Comparison of ENCODE assay signal across 10 cellular contexts in the genomic region with DNA sequence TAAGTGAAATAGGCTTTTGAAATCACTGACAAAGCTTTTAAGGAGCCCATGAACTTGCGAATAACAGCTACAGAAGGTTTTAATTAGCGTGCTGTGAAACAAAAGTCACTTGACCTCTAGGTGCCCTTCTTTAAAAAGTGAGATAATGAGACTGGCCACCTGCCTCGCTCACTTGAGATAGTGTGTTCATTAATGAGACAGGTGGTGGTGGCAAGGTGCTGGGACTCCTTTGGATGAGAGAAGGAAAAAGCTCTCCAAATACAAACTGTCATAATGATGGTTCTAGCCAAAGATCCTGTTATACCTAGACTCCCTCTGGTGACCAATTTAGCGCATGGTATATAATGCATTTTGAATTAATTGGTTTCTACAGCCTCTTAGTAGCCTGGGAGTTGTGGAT. TPM values are rescaled to one million over a fixed set of nuclear protein-coding genes. Genes with fewer than 3 reads are reported as not detected.
DNase-seq lines count a peak whose midpoint lies in the region; ATAC-seq, FAIRE-seq and TF ChIP-seq lines count a peak whose summit lies in the region.
"Had no signal": no experiment of that assay in that cellular context is flagged by ENCODE, and none has a peak within 500 bp of the region (broad histone marks: within the 10 kb centered on the region; RNA-seq: fewer than 3 reads in every experiment).

No MANE protein-coding gene starts in this region.

- H3K9me3 Mint-ChIP-seq in astrocyte (ENCODE audit: unreplicated experiment), result no peaks in the 10 kb centered on the region

- H3K4me3 Mint-ChIP-seq in astrocyte (ENCODE audit: unreplicated experiment), result no peak overlapping the region
- H3K4me3 Mint-ChIP-seq: stimulated activated memory B cell treated with anti-CD40 and anti-IgM and Interleukin-4, amounts not matched to agents 10 μg/mL and 1 μg/mL and 100 μg/mL, for 72 hours had no signal

- intact Hi-C loops in posterior vena cava (cut with DNase I), result loop anchor here in 1 of 2 donors (10.0 kb wide), 1 partner anchor 90 kb away; no protein-coding TSS in a partner anchor

- in situ Hi-C loops in G401 (cut with HindIII; ENCODE audit: low sequenced_read_pairs), result no loop called here

- H3K27ac Mint-ChIP-seq in astrocyte (ENCODE audit: unreplicated experiment), result no peak overlapping the region
- H3K27ac Mint-ChIP-seq: stimulated activated memory B cell treated with anti-CD40 and anti-IgM and Interleukin-4, amounts not matched to agents 10 μg/mL and 1 μg/mL and 100 μg/mL, for 72 hours had no signal

- no peak overlapping the region for H3K4me2 ChIP-seq in astrocyte (ENCODE audit: low read length)

- no peak for FAIRE-seq in astrocyte (lab: Jason Lieb, UNC)

- H3K9ac ChIP-seq in astrocyte (ENCODE audit: low read length), result no peak overlapping the region

- H3K79me2 ChIP-seq in astrocyte (ENCODE audit: insufficient read depth, low read length), result no peaks in the 10 kb centered on the region

- H4K20me1 ChIP-seq in astrocyte (ENCODE audit: insufficient read depth, low read length), result no peaks in the 10 kb centered on the region

- peak; percentile 50 for TF ChIP-seq CTCF in astrocyte (IDR thresholded peaks at IDR 0.05; ENCODE audit: insufficient read depth, low read depth, low read length)

- no peak overlapping the region for H2AFZ ChIP-seq in astrocyte (ENCODE audit: low read depth, low read length)

- ATAC-seq in HG03045 (IDR thresholded peaks at IDR 0.05; ENCODE audit: unreplicated experiment) (no peak), HG03097 (IDR thresholded peaks at IDR 0.05; ENCODE audit: low FRiP score, unreplicated experiment) (no peak)
- ATAC-seq: activated CD4-positive, CD25-positive, alpha-beta regulatory T cell treated with anti-CD3 and anti-CD28 coated beads, Interleukin-2, amount 50 U/mL, for 24 hours; stimulated activated memory B cell treated with anti-CD40 and anti-IgM and Interleukin-4, amounts not matched to agents 10 μg/mL and 1 μg/mL and 100 μg/mL, for 72 hours had no signal

- H3K9me3 ChIP-seq in astrocyte (ENCODE audit: insufficient read depth, low read depth, low read length), result no peaks in the 10 kb centered on the region

- no peaks in the 10 kb centered on the region for H3K36me3 Mint-ChIP-seq in astrocyte (ENCODE audit: low read depth, unreplicated experiment)
- H3K36me3 Mint-ChIP-seq: stimulated activated memory B cell treated with anti-CD40 and anti-IgM and Interleukin-4, amounts not matched to agents 10 μg/mL and 1 μg/mL and 100 μg/mL, for 72 hours had no signal

- DNase-seq in G401 (ENCODE audit: low spot score) (peak; percentile 49), NCI-H187 (lab: John Stamatoyannopoulos, UW) (peak; percentile 36 to 38), astrocyte (ENCODE audit: low read depth) (peak; percentile 12), myocyte (ENCODE audit: low read depth) (peak; percentile 10), posterior vena cava (ENCODE audit: low spot score) (no peak), putamen (ENCODE audit: low spot score) (no peak)

- H3K4me1 Mint-ChIP-seq in astrocyte (ENCODE audit: low read depth, unreplicated experiment), result no peaks in the 10 kb centered on the region
- H3K4me1 Mint-ChIP-seq: stimulated activated memory B cell treated with anti-CD40 and anti-IgM and Interleukin-4, amounts not matched to agents 10 μg/mL and 1 μg/mL and 100 μg/mL, for 72 hours had no signal

- no peak overlapping the region for H3K27ac ChIP-seq in astrocyte (ENCODE audit: low read depth, low read length)

- H3K27me3 ChIP-seq in astrocyte (ENCODE audit: insufficient read depth, low read length), result peaks cover 9% of the 10 kb centered on the region

- no peak overlapping the region for H3K4me3 ChIP-seq in astrocyte (ENCODE audit: insufficient read depth, low read depth, low read length)

- H3K27me3 Mint-ChIP-seq in astrocyte (ENCODE audit: low read depth, unreplicated experiment), result peaks cover 20% of the 10 kb centered on the region

- no peaks in the 10 kb centered on the region for H3K36me3 ChIP-seq in astrocyte (ENCODE audit: insufficient read depth, low read length)

- H3K4me1 ChIP-seq in astrocyte (ENCODE audit: insufficient read depth, low read length), result no peaks in the 10 kb centered on the region

RNA-seq across cellular contexts. Expression of a gene that starts 22.7 kb away (rescaled TPM):
- 19.2 and 23.8 TPM in 2 replicates for total RNA-seq in G401 (2014; rRNA removed; shearing (Covaris generic))
- total RNA-seq in astrocyte (68.2 and 69.2 TPM in 2 replicates), myocyte (29.5 and 29.7 TPM in 2 replicates), posterior vena cava (10 to 100 TPM; 37.8 to 43.1 TPM)
- 19.1 TPM for polyA plus RNA-seq in myocyte (2012)

Comparison
In these comparisons a context has a peak if more than half of its experiments do, and no peak if none do; other contexts are left out.
1. DNase-seq: peak in G401 (single experiment), NCI-H187 (2 of 2), astrocyte (single experiment) and myocyte (single experiment); none in posterior vena cava (single experiment) and putamen (single experiment).